In the genomic region with DNA sequence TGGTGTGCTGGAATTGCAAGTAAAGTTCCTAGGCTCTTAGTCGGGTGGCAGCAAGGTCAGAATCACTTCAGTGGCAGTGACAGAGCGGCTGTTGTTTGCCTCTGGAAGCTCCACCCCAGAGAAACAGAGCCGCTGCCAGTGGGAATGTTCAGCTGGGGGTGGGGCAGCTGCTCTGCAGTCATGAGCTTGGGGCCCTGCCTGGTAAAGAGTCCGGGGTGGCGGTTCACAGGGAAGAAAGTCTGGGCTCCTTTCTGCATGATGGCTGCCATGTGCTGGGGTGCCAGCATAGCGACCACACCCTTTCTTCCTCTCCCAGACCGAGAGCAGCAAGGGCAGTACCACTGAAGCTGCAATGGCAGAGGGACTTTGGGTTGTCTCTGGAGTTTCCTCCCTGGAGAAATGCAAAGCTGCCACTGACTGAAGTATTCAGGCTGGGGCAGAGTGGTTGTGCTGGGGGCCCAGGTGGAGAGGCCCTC, we compare ENCODE assay signal across 1 cellular context.
A peak's percentile ranks its signal among the peaks of the same experiment; 100 is the strongest.
TF ChIP-seq lines count a peak whose summit lies in the region.

No MANE protein-coding gene starts in this region.

TF ChIP-seq in HepG2, 621 proteins besides CTCF, POLR2A, EP300 and RAD21 (continued from another document and continues in another):
- TF ChIP-seq, protein P1, sequence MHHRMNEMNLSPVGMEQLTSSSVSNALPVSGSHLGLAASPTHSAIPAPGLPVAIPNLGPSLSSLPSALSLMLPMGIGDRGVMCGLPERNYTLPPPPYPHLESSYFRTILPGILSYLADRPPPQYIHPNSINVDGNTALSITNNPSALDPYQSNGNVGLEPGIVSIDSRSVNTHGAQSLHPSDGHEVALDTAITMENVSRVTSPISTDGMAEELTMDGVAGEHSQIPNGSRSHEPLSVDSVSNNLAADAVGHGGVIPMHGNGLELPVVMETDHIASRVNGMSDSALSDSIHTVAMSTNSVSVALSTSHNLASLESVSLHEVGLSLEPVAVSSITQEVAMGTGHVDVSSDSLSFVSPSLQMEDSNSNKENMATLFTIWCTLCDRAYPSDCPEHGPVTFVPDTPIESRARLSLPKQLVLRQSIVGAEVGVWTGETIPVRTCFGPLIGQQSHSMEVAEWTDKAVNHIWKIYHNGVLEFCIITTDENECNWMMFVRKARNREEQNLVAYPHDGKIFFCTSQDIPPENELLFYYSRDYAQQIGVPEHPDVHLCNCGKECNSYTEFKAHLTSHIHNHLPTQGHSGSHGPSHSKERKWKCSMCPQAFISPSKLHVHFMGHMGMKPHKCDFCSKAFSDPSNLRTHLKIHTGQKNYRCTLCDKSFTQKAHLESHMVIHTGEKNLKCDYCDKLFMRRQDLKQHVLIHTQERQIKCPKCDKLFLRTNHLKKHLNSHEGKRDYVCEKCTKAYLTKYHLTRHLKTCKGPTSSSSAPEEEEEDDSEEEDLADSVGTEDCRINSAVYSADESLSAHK (CRISPR knock-in tag; IDR thresholded peaks at IDR 0.05; ENCODE audit: borderline replicate concordance), result no peak
- no peak for TF ChIP-seq KLF13 (CRISPR knock-in tag; IDR thresholded peaks at IDR 0.05)
- TF ChIP-seq, protein P2, sequence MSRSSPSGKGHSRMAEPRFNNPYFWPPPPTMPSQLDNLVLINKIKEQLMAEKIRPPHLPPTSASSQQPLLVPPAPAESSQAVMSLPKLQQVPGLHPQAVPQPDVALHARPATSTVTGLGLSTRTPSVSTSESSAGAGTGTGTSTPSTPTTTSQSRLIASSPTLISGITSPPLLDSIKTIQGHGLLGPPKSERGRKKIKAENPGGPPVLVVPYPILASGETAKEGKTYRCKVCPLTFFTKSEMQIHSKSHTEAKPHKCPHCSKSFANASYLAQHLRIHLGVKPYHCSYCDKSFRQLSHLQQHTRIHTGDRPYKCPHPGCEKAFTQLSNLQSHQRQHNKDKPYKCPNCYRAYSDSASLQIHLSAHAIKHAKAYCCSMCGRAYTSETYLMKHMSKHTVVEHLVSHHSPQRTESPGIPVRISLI (CRISPR knock-in tag; IDR thresholded peaks at IDR 0.05; ENCODE audit: borderline replicate concordance), result no peak
- no peak for TF ChIP-seq ZBTB1 (CRISPR knock-in tag; IDR thresholded peaks at IDR 0.05; ENCODE audit: borderline replicate concordance)
- TF ChIP-seq HOXA9 (CRISPR knock-in tag; IDR thresholded peaks at IDR 0.05; ENCODE audit: borderline replicate concordance), result no peak
- TF ChIP-seq ZNF879 (CRISPR knock-in tag; IDR thresholded peaks at IDR 0.05), result no peak
- no peak for TF ChIP-seq ZZZ3 (CRISPR knock-in tag; IDR thresholded peaks at IDR 0.05; ENCODE audit: borderline replicate concordance)
- no peak for TF ChIP-seq ZNF34 (CRISPR knock-in tag; IDR thresholded peaks at IDR 0.05; ENCODE audit: borderline replicate concordance)
- TF ChIP-seq ZNF138 (CRISPR knock-in tag; IDR thresholded peaks at IDR 0.05; ENCODE audit: low read depth), result no peak
- TF ChIP-seq, protein P3, sequence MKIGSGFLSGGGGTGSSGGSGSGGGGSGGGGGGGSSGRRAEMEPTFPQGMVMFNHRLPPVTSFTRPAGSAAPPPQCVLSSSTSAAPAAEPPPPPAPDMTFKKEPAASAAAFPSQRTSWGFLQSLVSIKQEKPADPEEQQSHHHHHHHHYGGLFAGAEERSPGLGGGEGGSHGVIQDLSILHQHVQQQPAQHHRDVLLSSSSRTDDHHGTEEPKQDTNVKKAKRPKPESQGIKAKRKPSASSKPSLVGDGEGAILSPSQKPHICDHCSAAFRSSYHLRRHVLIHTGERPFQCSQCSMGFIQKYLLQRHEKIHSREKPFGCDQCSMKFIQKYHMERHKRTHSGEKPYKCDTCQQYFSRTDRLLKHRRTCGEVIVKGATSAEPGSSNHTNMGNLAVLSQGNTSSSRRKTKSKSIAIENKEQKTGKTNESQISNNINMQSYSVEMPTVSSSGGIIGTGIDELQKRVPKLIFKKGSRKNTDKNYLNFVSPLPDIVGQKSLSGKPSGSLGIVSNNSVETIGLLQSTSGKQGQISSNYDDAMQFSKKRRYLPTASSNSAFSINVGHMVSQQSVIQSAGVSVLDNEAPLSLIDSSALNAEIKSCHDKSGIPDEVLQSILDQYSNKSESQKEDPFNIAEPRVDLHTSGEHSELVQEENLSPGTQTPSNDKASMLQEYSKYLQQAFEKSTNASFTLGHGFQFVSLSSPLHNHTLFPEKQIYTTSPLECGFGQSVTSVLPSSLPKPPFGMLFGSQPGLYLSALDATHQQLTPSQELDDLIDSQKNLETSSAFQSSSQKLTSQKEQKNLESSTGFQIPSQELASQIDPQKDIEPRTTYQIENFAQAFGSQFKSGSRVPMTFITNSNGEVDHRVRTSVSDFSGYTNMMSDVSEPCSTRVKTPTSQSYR (CRISPR knock-in tag; IDR thresholded peaks at IDR 0.05; ENCODE audit: borderline replicate concordance), result peak; percentile 85
- no peak for TF ChIP-seq FOXK1 (CRISPR knock-in tag; IDR thresholded peaks at IDR 0.05; ENCODE audit: borderline replicate concordance, low read depth)
- no peak for TF ChIP-seq ZNF75D (CRISPR knock-in tag; IDR thresholded peaks at IDR 0.05; ENCODE audit: borderline replicate concordance)
- TF ChIP-seq FOXO1 (CRISPR knock-in tag; IDR thresholded peaks at IDR 0.05), result no peak
- TF ChIP-seq, protein P4, sequence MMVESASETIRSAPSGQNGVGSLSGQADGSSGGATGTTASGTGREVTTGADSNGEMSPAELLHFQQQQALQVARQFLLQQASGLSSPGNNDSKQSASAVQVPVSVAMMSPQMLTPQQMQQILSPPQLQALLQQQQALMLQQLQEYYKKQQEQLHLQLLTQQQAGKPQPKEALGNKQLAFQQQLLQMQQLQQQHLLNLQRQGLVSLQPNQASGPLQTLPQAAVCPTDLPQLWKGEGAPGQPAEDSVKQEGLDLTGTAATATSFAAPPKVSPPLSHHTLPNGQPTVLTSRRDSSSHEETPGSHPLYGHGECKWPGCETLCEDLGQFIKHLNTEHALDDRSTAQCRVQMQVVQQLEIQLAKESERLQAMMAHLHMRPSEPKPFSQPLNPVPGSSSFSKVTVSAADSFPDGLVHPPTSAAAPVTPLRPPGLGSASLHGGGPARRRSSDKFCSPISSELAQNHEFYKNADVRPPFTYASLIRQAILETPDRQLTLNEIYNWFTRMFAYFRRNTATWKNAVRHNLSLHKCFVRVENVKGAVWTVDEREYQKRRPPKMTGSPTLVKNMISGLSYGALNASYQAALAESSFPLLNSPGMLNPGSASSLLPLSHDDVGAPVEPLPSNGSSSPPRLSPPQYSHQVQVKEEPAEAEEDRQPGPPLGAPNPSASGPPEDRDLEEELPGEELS (CRISPR knock-in tag; IDR thresholded peaks at IDR 0.05), result peak; percentile 33; the same call in 1 of the 2 replicates
- no peak for TF ChIP-seq KLF6 (CRISPR knock-in tag; IDR thresholded peaks at IDR 0.05)
- TF ChIP-seq IKZF4 (CRISPR knock-in tag; IDR thresholded peaks at IDR 0.05; ENCODE audit: borderline replicate concordance, low read depth, not compliant biosample characterization), result no peak
- TF ChIP-seq SAFB2 (CRISPR knock-in tag; IDR thresholded peaks at IDR 0.05; ENCODE audit: borderline replicate concordance, low read depth), result no peak
- TF ChIP-seq, protein P5, sequence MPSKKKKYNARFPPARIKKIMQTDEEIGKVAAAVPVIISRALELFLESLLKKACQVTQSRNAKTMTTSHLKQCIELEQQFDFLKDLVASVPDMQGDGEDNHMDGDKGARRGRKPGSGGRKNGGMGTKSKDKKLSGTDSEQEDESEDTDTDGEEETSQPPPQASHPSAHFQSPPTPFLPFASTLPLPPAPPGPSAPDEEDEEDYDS (CRISPR knock-in tag; IDR thresholded peaks at IDR 0.05), result no peak
- TF ChIP-seq ZSCAN22 (CRISPR knock-in tag; IDR thresholded peaks at IDR 0.05), result no peak
- TF ChIP-seq, protein P6, sequence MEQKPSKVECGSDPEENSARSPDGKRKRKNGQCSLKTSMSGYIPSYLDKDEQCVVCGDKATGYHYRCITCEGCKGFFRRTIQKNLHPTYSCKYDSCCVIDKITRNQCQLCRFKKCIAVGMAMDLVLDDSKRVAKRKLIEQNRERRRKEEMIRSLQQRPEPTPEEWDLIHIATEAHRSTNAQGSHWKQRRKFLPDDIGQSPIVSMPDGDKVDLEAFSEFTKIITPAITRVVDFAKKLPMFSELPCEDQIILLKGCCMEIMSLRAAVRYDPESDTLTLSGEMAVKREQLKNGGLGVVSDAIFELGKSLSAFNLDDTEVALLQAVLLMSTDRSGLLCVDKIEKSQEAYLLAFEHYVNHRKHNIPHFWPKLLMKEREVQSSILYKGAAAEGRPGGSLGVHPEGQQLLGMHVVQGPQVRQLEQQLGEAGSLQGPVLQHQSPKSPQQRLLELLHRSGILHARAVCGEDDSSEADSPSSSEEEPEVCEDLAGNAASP (CRISPR knock-in tag; IDR thresholded peaks at IDR 0.05; ENCODE audit: borderline replicate concordance), result no peak
- no peak for TF ChIP-seq FOXA1 (IDR thresholded peaks at IDR 0.05)
- no peak for TF ChIP-seq FOXA1 (CRISPR knock-in tag; IDR thresholded peaks at IDR 0.05)
- TF ChIP-seq ZNF678 (CRISPR knock-in tag; IDR thresholded peaks at IDR 0.05), result no peak
- TF ChIP-seq ZNF850 (CRISPR knock-in tag; conservative IDR thresholded peaks at IDR 0.05), result no peak
- TF ChIP-seq, protein P7, sequence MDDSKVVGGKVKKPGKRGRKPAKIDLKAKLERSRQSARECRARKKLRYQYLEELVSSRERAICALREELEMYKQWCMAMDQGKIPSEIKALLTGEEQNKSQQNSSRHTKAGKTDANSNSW (CRISPR knock-in tag; IDR thresholded peaks at IDR 0.05; ENCODE audit: borderline replicate concordance), result no peak
- TF ChIP-seq, protein P8, sequence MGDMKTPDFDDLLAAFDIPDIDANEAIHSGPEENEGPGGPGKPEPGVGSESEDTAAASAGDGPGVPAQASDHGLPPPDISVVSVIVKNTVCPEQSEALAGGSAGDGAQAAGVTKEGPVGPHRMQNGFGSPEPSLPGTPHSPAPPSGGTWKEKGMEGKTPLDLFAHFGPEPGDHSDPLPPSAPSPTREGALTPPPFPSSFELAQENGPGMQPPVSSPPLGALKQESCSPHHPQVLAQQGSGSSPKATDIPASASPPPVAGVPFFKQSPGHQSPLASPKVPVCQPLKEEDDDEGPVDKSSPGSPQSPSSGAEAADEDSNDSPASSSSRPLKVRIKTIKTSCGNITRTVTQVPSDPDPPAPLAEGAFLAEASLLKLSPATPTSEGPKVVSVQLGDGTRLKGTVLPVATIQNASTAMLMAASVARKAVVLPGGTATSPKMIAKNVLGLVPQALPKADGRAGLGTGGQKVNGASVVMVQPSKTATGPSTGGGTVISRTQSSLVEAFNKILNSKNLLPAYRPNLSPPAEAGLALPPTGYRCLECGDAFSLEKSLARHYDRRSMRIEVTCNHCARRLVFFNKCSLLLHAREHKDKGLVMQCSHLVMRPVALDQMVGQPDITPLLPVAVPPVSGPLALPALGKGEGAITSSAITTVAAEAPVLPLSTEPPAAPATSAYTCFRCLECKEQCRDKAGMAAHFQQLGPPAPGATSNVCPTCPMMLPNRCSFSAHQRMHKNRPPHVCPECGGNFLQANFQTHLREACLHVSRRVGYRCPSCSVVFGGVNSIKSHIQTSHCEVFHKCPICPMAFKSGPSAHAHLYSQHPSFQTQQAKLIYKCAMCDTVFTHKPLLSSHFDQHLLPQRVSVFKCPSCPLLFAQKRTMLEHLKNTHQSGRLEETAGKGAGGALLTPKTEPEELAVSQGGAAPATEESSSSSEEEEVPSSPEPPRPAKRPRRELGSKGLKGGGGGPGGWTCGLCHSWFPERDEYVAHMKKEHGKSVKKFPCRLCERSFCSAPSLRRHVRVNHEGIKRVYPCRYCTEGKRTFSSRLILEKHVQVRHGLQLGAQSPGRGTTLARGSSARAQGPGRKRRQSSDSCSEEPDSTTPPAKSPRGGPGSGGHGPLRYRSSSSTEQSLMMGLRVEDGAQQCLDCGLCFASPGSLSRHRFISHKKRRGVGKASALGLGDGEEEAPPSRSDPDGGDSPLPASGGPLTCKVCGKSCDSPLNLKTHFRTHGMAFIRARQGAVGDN (CRISPR knock-in tag; IDR thresholded peaks at IDR 0.05), result peak; percentile 67
- TF ChIP-seq NFKB2 (CRISPR knock-in tag; IDR thresholded peaks at IDR 0.05; ENCODE audit: borderline replicate concordance), result no peak
- no peak for TF ChIP-seq SRSF4 (IDR thresholded peaks at IDR 0.05; ENCODE audit: low read depth, low read length, poor library complexity, severe bottlenecking)
- TF ChIP-seq ZNF549 (CRISPR knock-in tag; IDR thresholded peaks at IDR 0.05), result no peak
- TF ChIP-seq ZNF317 (CRISPR knock-in tag; IDR thresholded peaks at IDR 0.05), result no peak
- peak; percentile 12; the same call in 1 of the 2 replicates for TF ChIP-seq FOXA3 (CRISPR knock-in tag; IDR thresholded peaks at IDR 0.05)
- TF ChIP-seq RNF2 (conservative IDR thresholded peaks at IDR 0.05; ENCODE audit: low read depth), result no peak
- TF ChIP-seq JARID2 (CRISPR knock-in tag; IDR thresholded peaks at IDR 0.05; ENCODE audit: insufficient replicate concordance), result no peak
- TF ChIP-seq CHD4 (IDR thresholded peaks at IDR 0.05; ENCODE audit: borderline replicate concordance, low read length), result no peak
- TF ChIP-seq REPIN1 (CRISPR knock-in tag; IDR thresholded peaks at IDR 0.05; ENCODE audit: borderline replicate concordance, low read depth), result no peak
- no peak for TF ChIP-seq SRF (IDR thresholded peaks at IDR 0.05; ENCODE audit: low read depth, low read length)
- TF ChIP-seq, protein P9, sequence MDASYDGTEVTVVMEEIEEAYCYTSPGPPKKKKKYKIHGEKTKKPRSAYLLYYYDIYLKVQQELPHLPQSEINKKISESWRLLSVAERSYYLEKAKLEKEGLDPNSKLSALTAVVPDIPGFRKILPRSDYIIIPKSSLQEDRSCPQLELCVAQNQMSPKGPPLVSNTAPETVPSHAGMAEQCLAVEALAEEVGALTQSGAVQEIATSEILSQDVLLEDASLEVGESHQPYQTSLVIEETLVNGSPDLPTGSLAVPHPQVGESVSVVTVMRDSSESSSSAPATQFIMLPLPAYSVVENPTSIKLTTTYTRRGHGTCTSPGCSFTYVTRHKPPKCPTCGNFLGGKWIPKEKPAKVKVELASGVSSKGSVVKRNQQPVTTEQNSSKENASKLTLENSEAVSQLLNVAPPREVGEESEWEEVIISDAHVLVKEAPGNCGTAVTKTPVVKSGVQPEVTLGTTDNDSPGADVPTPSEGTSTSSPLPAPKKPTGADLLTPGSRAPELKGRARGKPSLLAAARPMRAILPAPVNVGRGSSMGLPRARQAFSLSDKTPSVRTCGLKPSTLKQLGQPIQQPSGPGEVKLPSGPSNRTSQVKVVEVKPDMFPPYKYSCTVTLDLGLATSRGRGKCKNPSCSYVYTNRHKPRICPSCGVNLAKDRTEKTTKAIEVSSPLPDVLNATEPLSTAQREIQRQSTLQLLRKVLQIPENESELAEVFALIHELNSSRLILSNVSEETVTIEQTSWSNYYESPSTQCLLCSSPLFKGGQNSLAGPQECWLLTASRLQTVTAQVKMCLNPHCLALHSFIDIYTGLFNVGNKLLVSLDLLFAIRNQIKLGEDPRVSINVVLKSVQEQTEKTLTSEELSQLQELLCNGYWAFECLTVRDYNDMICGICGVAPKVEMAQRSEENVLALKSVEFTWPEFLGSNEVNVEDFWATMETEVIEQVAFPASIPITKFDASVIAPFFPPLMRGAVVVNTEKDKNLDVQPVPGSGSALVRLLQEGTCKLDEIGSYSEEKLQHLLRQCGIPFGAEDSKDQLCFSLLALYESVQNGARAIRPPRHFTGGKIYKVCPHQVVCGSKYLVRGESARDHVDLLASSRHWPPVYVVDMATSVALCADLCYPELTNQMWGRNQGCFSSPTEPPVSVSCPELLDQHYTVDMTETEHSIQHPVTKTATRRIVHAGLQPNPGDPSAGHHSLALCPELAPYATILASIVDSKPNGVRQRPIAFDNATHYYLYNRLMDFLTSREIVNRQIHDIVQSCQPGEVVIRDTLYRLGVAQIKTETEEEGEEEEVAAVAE (CRISPR knock-in tag; IDR thresholded peaks at IDR 0.05; ENCODE audit: borderline replicate concordance), result no peak
- no peak for TF ChIP-seq ZEB1 (IDR thresholded peaks at IDR 0.05; ENCODE audit: insufficient replicate concordance, low read depth)
- TF ChIP-seq DNMT3B (CRISPR knock-in tag; conservative IDR thresholded peaks at IDR 0.05), result no peak
